Comparison of ENCODE assay signal across 8 cellular contexts in the genomic region with DNA sequence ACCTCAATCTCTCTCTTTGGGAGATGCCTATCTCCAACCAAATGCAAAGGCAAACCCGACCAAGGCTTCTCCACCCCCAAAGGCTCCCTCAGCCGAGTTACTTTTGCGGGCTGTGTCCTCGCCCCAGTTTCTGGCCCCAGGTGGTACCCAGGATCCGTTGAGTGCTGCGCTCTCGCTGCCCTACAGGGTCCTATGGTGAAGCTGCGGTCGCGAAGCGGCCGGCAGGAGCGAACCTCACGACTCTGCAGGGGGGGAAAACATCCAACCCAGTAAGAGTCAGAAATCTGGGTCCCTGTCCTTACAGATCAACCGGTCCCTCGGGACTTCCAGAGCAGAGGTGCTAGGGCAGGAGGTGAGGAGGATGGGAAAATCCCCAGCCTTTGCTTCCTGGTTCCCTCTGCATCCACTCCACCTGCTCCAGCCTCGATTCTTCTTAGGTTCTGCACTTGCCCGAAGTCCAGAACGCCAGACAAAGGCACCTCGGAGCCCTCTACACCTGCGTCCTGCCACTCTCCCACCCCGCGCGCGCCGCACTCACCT. TPM values are rescaled to one million over a fixed set of nuclear protein-coding genes. Genes with fewer than 3 reads are reported as not detected.
DNase-seq lines count a peak whose midpoint lies in the region; ATAC-seq, FAIRE-seq and TF ChIP-seq lines count a peak whose summit lies in the region.

No MANE protein-coding gene starts in this region.

- H3K27me3 ChIP-seq in HL-60 (ENCODE audit: insufficient read depth, poor library complexity, severe bottlenecking) (peaks cover 27% of the 10 kb centered on the region), bronchial epithelial cell (ENCODE audit: control insufficient read depth, insufficient read depth, low read length) (no peaks in the 10 kb centered on the region), aorta (ENCODE audit: control insufficient read depth in 1 of 2, insufficient read depth in 2 of 2, low read length in 1 of 2) (no peaks in the 10 kb centered on the region)

- 0 to 1% methylated on average over 10 to 12 of the region's 26 CpGs for WGBS in mesodermal cell (ENCODE audit: insufficient coverage in 2 of 2), 2 experiments
- WGBS in aorta, 2 donors = 0% methylated on average over 26 of the region's 26 CpGs

- H3K4me3 ChIP-seq in HL-60 (replicated peaks; ENCODE audit: insufficient read depth, low read length) = peak overlapping the region; percentile 22
- H3K4me3 ChIP-seq in bronchial epithelial cell (ENCODE audit: low read depth, low read length) = peak overlapping the region; percentile 67
- H3K4me3 ChIP-seq in mesodermal cell (ENCODE audit: extremely low read depth, insufficient read depth, low read length, poor library complexity, severe bottlenecking) = peak overlapping the region; percentile 53
- peak overlapping the region in 1 of 2 donors; percentile 40 for H3K4me3 ChIP-seq in aorta (ENCODE audit: low read length in 2 of 2)

- peak; percentile 53 for ATAC-seq in aorta (ENCODE audit: low FRiP score)

- DNase-seq in NCI-H2171 treated with DMSO at 0.1 percent for 48 hours (lab: John Stamatoyannopoulos, UW) (peak; percentile 10), NCI-H2171 (lab: John Stamatoyannopoulos, UW) (no peak), HL-60 (ENCODE audit: low read depth in 1 of 2, low spot score in 1 of 2) (no peak), bronchial epithelial cell (ENCODE audit: low read depth) (peak; percentile 47), aorta (no peak), NCI-H2029 (lab: John Stamatoyannopoulos, UW) (no peak), NCI-H446 treated with DMSO at 0.1 percent for 48 hours (lab: John Stamatoyannopoulos, UW) (no peak)

- H3K4me1 ChIP-seq in mesodermal cell (ENCODE audit: control insufficient read depth, insufficient read depth, low read length, poor library complexity, severe bottlenecking) (peaks cover 21% of the 10 kb centered on the region), aorta (ENCODE audit: control insufficient read depth in 1 of 2, insufficient read depth in 2 of 2, low read length in 2 of 2) (no peaks in the 10 kb centered on the region)

- no peaks in the 10 kb centered on the region for H3K9me3 ChIP-seq in mesodermal cell (ENCODE audit: control insufficient read depth, low read length)
- H3K9me3 ChIP-seq in aorta (ENCODE audit: control insufficient read depth, low read length) = no peaks in the 10 kb centered on the region

- H3K27ac ChIP-seq in HL-60 (replicated peaks) (no peak overlapping the region), mesodermal cell (ENCODE audit: low read depth, low read length, severe bottlenecking) (no peak overlapping the region), aorta (ENCODE audit: low read depth in 1 of 2, low read length in 2 of 2) (no peak overlapping the region)

- H3K36me3 ChIP-seq in bronchial epithelial cell (ENCODE audit: control insufficient read depth, insufficient read depth, low read length) (no peaks in the 10 kb centered on the region), mesodermal cell (ENCODE audit: control insufficient read depth, insufficient read depth, low read length) (no peaks in the 10 kb centered on the region), aorta (ENCODE audit: control insufficient read depth in 1 of 2, insufficient read depth in 2 of 2, low read length in 1 of 2) (no peaks in the 10 kb centered on the region)

- TF ChIP-seq CTCF in HL-60 (IDR thresholded peaks at IDR 0.05; ENCODE audit: insufficient read depth, low read length) (no peak), bronchial epithelial cell (IDR thresholded peaks at IDR 0.05; ENCODE audit: insufficient read depth, low read length, severe bottlenecking) (no peak)

- intact Hi-C loops in aorta (cut with DNase I) = loop anchor here (5.0 to 10.0 kb wide), 2 partner anchors 843 to 846 kb away; no protein-coding TSS in a partner anchor

- FAIRE-seq in bronchial epithelial cell (lab: Jason Lieb, UNC) = no peak

RNA-seq across cellular contexts. Expression of gene HS3ST1, which starts 0.5 kb away (rescaled TPM):
- 1.8 and 2.4 TPM in 2 replicates for total RNA-seq in bronchial epithelial cell
- polyA plus RNA-seq in mesodermal cell (2013, experiment 1 of 2) = 6.2 TPM
- 4.0 TPM for polyA plus RNA-seq in mesodermal cell (2013, experiment 2 of 2)
- total RNA-seq in aorta = 1 to 10 TPM; 4.2 to 6.9 TPM
- under 1 TPM; 0.15 to 0.38 TPM for polyA plus RNA-seq in aorta

Comparison
In these comparisons a context has a peak if more than half of its experiments do, and no peak if none do; other contexts are left out.
1. DNase-seq: peak in NCI-H2171 treated with DMSO at 0.1 percent for 48 hours (single experiment) and bronchial epithelial cell (single experiment); none in NCI-H2171 (single experiment), HL-60 (0 of 2), aorta (0 of 2), NCI-H2029 (single experiment) and NCI-H446 treated with DMSO at 0.1 percent for 48 hours (single experiment).